9 cellular contexts compared by ENCODE assay signal in genomic region chr20:53926428-53927028, GRCh38.
DNase-seq lines count a peak whose midpoint lies in the region; ATAC-seq, FAIRE-seq and TF ChIP-seq lines count a peak whose summit lies in the region.
"Had no signal": no experiment of that assay in that cellular context is flagged by ENCODE, and none has a peak within 500 bp of the region (broad histone marks: within the 10 kb centered on the region; RNA-seq: fewer than 3 reads in every experiment).

No MANE protein-coding gene starts in this region.

- H3K27me3 Mint-ChIP-seq in IgD-negative memory B cell: no peaks in the 10 kb centered on the region

- no peak for FAIRE-seq in kidney (lab: Jason Lieb, UNC)

- peak overlapping the region; percentile 19 to 62 for H3K27ac ChIP-seq in kidney (ENCODE audit: low read depth in 2 of 2, low read length in 2 of 2)
- H3K27ac ChIP-seq: 22Rv1 had no signal

- H3K9me3 ChIP-seq in kidney (ENCODE audit: control insufficient read depth in 1 of 2, low read length in 2 of 2): no peaks in the 10 kb centered on the region

- no peaks in the 10 kb centered on the region for H3K36me3 Mint-ChIP-seq in IgD-negative memory B cell
- H3K36me3 Mint-ChIP-seq in activated naive CD4-positive, alpha-beta T cell treated with anti-CD3 and anti-CD28 coated beads, Interleukin-2, amount 50 U/mL, for 72 hours: no peaks in the 10 kb centered on the region

- peak; percentile 64 for ATAC-seq in GM21825 (IDR thresholded peaks at IDR 0.05; ENCODE audit: unreplicated experiment)
- ATAC-seq in activated naive CD4-positive, alpha-beta T cell treated with anti-CD3 and anti-CD28 coated beads, Interleukin-2, amount 50 U/mL, for 72 hours: peak; percentile 93 to 100

- H3K4me3 Mint-ChIP-seq in IgD-negative memory B cell: peak overlapping the region; percentile 71 to 89 (median 82)

- peak overlapping the region; percentile 89 to 98 (median 93) for H3K27ac Mint-ChIP-seq in IgD-negative memory B cell
- peak overlapping the region; percentile 4 to 38 for H3K27ac Mint-ChIP-seq in activated naive CD4-positive, alpha-beta T cell treated with anti-CD3 and anti-CD28 coated beads, Interleukin-2, amount 50 U/mL, for 72 hours

- H3K4me3 ChIP-seq in kidney (ENCODE audit: low read length in 2 of 2): no peak overlapping the region

- no peak for TF ChIP-seq CTCF in kidney (IDR thresholded peaks at IDR 0.05; ENCODE audit: borderline replicate concordance, extremely low read depth, insufficient read depth)

- peak overlapping the region in 1 of 2 donors; percentile 22 for H3K9ac ChIP-seq in kidney (ENCODE audit: low read length in 2 of 2)

- no peaks in the 10 kb centered on the region for H3K36me3 ChIP-seq in kidney (ENCODE audit: control insufficient read depth in 1 of 2, insufficient read depth in 2 of 2, low read length in 2 of 2)

- DNase-seq in DMS 273 (lab: John Stamatoyannopoulos, UW; ENCODE audit: unreplicated experiment) (peak; percentile 22), DMS 273 treated with DMSO at 0.1 percent for 48 hours (lab: John Stamatoyannopoulos, UW) (no peak), kidney (no peak), ureter (ENCODE audit: low spot score) (peak; percentile 53), Ammon's horn (ENCODE audit: low spot score) (no peak)
- DNase-seq in activated naive CD4-positive, alpha-beta T cell treated with anti-CD3 and anti-CD28 coated beads, Interleukin-2, amount 50 U/mL, for 72 hours (ENCODE audit: low spot score in 2 of 2): no peak

- intact Hi-C loops in kidney (cut with DNase I): loop anchor here (10.0 kb wide), 1 partner anchor 352 kb away; no protein-coding TSS in a partner anchor

- H3K9me3 Mint-ChIP-seq in IgD-negative memory B cell: no peaks in the 10 kb centered on the region
- no peaks in the 10 kb centered on the region for H3K9me3 Mint-ChIP-seq in activated naive CD4-positive, alpha-beta T cell treated with anti-CD3 and anti-CD28 coated beads, Interleukin-2, amount 50 U/mL, for 72 hours

- H3K4me1 Mint-ChIP-seq in IgD-negative memory B cell: peaks cover 50 to 72% (median 71%) of the 10 kb centered on the region in 3 donors

- peaks cover 6 to 8% of the 10 kb centered on the region in 2 donors for H3K4me1 ChIP-seq in kidney (ENCODE audit: control insufficient read depth in 1 of 2, insufficient read depth in 1 of 2, low read depth in 1 of 2, low read length in 2 of 2)

Comparison
In these comparisons a context has a peak if more than half of its experiments do, and no peak if none do; other contexts are left out.
1. DNase-seq: peak in DMS 273 (single experiment) and ureter (single experiment); none in DMS 273 treated with DMSO at 0.1 percent for 48 hours (single experiment), activated naive CD4-positive, alpha-beta T cell treated with anti-CD3 and anti-CD28 coated beads, Interleukin-2, amount 50 U/mL, for 72 hours (0 of 2), kidney (single experiment) and Ammon's horn (single experiment).